ENCODE assay signal across 1 cellular context in the genomic region with DNA sequence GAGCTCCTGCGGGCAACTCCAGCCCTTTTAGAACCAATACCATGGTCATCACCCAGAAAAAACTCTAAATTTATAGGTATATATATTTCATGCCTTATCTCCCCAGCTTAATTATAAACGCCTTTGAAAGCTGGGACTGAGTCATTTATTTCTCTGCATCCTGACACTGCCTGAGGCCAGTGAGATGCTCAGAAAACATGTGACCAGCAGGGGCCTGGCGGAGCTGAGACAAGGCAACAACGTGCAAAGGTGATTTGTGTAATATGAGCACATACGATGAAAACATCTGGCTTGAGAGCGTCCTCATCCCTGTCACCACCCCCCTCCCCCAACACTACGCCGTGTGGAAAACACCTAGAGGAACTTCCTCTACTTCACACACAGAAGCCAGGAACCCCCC.
TF ChIP-seq lines count a peak whose summit lies in the region.

No MANE protein-coding gene starts in this region.

TF ChIP-seq in H1, 55 proteins besides CTCF, POLR2A, EP300 and RAD21:
- TF ChIP-seq, protein P1, sequence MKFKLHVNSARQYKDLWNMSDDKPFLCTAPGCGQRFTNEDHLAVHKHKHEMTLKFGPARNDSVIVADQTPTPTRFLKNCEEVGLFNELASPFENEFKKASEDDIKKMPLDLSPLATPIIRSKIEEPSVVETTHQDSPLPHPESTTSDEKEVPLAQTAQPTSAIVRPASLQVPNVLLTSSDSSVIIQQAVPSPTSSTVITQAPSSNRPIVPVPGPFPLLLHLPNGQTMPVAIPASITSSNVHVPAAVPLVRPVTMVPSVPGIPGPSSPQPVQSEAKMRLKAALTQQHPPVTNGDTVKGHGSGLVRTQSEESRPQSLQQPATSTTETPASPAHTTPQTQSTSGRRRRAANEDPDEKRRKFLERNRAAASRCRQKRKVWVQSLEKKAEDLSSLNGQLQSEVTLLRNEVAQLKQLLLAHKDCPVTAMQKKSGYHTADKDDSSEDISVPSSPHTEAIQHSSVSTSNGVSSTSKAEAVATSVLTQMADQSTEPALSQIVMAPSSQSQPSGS (IDR thresholded peaks at IDR 0.05; ENCODE audit: low read length) = no peak
- TF ChIP-seq HDAC2 (IDR thresholded peaks at IDR 0.05; ENCODE audit: borderline replicate concordance in 1 of 2, low read depth in 2 of 2, low read length in 2 of 2) = no peak
- no peak for TF ChIP-seq POU5F1 (IDR thresholded peaks at IDR 0.05; ENCODE audit: low read depth, low read length)
- no peak for TF ChIP-seq SP4 (IDR thresholded peaks at IDR 0.05; ENCODE audit: low read length)
- TF ChIP-seq BACH1 (IDR thresholded peaks at IDR 0.05; ENCODE audit: low read length) = no peak
- no peak for TF ChIP-seq RXRA (IDR thresholded peaks at IDR 0.05; ENCODE audit: insufficient read depth, low read depth, low read length)
- no peak for TF ChIP-seq BCL11A (IDR thresholded peaks at IDR 0.05; ENCODE audit: low read depth in 2 of 2, low read length in 2 of 2)
- TF ChIP-seq RFX5 (IDR thresholded peaks at IDR 0.05; ENCODE audit: borderline replicate concordance, low read depth, low read length) = no peak
- no peak for TF ChIP-seq POLR2AphosphoS5 (IDR thresholded peaks at IDR 0.05; ENCODE audit: low read depth, low read length)
- no peak for TF ChIP-seq CBX8 (IDR thresholded peaks at IDR 0.05; ENCODE audit: borderline replicate concordance, low read depth, low read length)
- TF ChIP-seq NANOG (IDR thresholded peaks at IDR 0.05; ENCODE audit: insufficient read depth, low read depth, low read length, poor library complexity, severe bottlenecking) = no peak
- no peak for TF ChIP-seq CHD2 (IDR thresholded peaks at IDR 0.05; ENCODE audit: low read length)
- no peak for TF ChIP-seq KDM1A (IDR thresholded peaks at IDR 0.05; ENCODE audit: borderline replicate concordance, low read length)
- no peak for TF ChIP-seq RBBP5 (IDR thresholded peaks at IDR 0.05; ENCODE audit: borderline replicate concordance, low read depth, low read length)
- no peak for TF ChIP-seq HDAC6 (IDR thresholded peaks at IDR 0.05; ENCODE audit: low read depth, low read length)
- no peak for TF ChIP-seq SIX5 (IDR thresholded peaks at IDR 0.05; ENCODE audit: low read depth, low read length)
- no peak for TF ChIP-seq EZH2 (IDR thresholded peaks at IDR 0.05; ENCODE audit: low read depth, low read length, severe bottlenecking)
- no peak for TF ChIP-seq NRF1 (IDR thresholded peaks at IDR 0.05; ENCODE audit: low read depth, low read length)
- TF ChIP-seq CREB1 (IDR thresholded peaks at IDR 0.05) = no peak
- no peak for TF ChIP-seq SIRT6 (IDR thresholded peaks at IDR 0.05; ENCODE audit: low read length)
